Comparison of ENCODE assay signal across 30 cellular contexts in the genomic region with DNA sequence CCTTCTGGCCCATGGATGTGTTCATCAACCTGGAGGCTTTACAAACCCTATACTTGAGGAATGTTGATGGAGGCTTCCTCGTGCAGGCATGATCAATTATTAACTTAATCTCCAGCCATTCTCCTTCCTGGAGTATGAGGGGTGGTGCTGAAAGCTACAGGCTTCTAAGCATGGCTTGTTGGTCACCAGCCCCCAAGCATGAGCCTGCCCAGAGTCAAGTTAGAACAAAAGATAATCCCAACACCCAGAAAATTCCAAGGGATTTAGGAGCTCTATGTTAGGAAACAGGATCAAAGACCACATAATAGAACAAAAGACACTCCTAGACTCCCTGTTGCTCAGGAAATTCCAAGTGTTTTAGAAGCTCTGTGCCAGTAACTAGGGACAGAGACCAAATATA.
DNase-seq lines count a peak whose midpoint lies in the region; FAIRE-seq and TF ChIP-seq lines count a peak whose summit lies in the region.
"Had no signal": no experiment of that assay in that cellular context is flagged by ENCODE, and none has a peak within 500 bp of the region (broad histone marks: within the 10 kb centered on the region; RNA-seq: fewer than 3 reads in every experiment).

No MANE protein-coding gene starts in this region.

- H3K9ac ChIP-seq in neural progenitor cell: no peak overlapping the region
- H3K9ac ChIP-seq in kidney (ENCODE audit: low read length in 2 of 2): no peak overlapping the region
- H3K9ac ChIP-seq: GM23248 had no signal

- H3K27ac Mint-ChIP-seq in neural progenitor cell: peak overlapping the region; percentile 93
- no peak overlapping the region for H3K27ac Mint-ChIP-seq in activated CD4-positive, alpha-beta memory T cell treated with anti-CD3 and anti-CD28 coated beads, Interleukin-2, amount 10 ng/mL, durations not matched to agents 7 days and 5 days
- H3K27ac Mint-ChIP-seq: activated naive CD8-positive, alpha-beta T cell treated with anti-CD3 and anti-CD28 coated beads, Interleukin-2, amount 10 ng/mL, durations not matched to agents 7 days and 5 days had no signal

- H3K4me3 ChIP-seq in neural progenitor cell (peak overlapping the region; percentile 3), kidney (ENCODE audit: low read length in 2 of 2) (no peak overlapping the region)
- H3K4me3 ChIP-seq: GM12878, GM23248, K562, MG63, thoracic aorta had no signal

- H3K27ac ChIP-seq in neural progenitor cell (peak overlapping the region; percentile 58), kidney (ENCODE audit: low read depth in 2 of 2, low read length in 2 of 2) (no peak overlapping the region)
- H3K27ac ChIP-seq: C4-2B, GM23248, RWPE1, thoracic aorta had no signal

- peaks cover 15% of the 10 kb centered on the region for H3K36me3 ChIP-seq in neural progenitor cell
- H3K36me3 ChIP-seq in kidney (ENCODE audit: control insufficient read depth in 1 of 2, insufficient read depth in 2 of 2, low read length in 2 of 2): no peaks in the 10 kb centered on the region
- H3K36me3 ChIP-seq: MG63 had no signal

- TF ChIP-seq CTCF in neural progenitor cell (IDR thresholded peaks at IDR 0.05) (no peak), kidney (IDR thresholded peaks at IDR 0.05; ENCODE audit: borderline replicate concordance, extremely low read depth, insufficient read depth) (no peak)

- peaks cover 14% of the 10 kb centered on the region for H3F3A ChIP-seq in neural progenitor cell (ENCODE audit: low read depth)

- no peaks in the 10 kb centered on the region for H4K20me1 ChIP-seq in neural progenitor cell (ENCODE audit: low read depth)

- no peaks in the 10 kb centered on the region for H3K79me2 ChIP-seq in neural progenitor cell (ENCODE audit: low read depth)

- no peaks in the 10 kb centered on the region for H3K27me3 Mint-ChIP-seq in neural progenitor cell (ENCODE audit: insufficient read depth, low read depth)
- peaks cover 2% of the 10 kb centered on the region for H3K27me3 Mint-ChIP-seq in activated CD4-positive, alpha-beta memory T cell treated with anti-CD3 and anti-CD28 coated beads, Interleukin-2, amount 10 ng/mL, durations not matched to agents 7 days and 5 days
- H3K27me3 Mint-ChIP-seq: activated naive CD8-positive, alpha-beta T cell treated with anti-CD3 and anti-CD28 coated beads, Interleukin-2, amount 10 ng/mL, durations not matched to agents 7 days and 5 days had no signal

- no peak overlapping the region for H3K4me3 Mint-ChIP-seq in neural progenitor cell
- H3K4me3 Mint-ChIP-seq in activated CD4-positive, alpha-beta memory T cell treated with anti-CD3 and anti-CD28 coated beads, Interleukin-2, amount 10 ng/mL, durations not matched to agents 7 days and 5 days: no peak overlapping the region
- H3K4me3 Mint-ChIP-seq: activated naive CD8-positive, alpha-beta T cell treated with anti-CD3 and anti-CD28 coated beads, Interleukin-2, amount 10 ng/mL, durations not matched to agents 7 days and 5 days had no signal

- H2AFZ ChIP-seq in neural progenitor cell (replicated peaks): no peak overlapping the region
- H2AFZ ChIP-seq: GM23248 had no signal

- peaks cover 69% of the 10 kb centered on the region for H3K36me3 Mint-ChIP-seq in neural progenitor cell
- no peaks in the 10 kb centered on the region for H3K36me3 Mint-ChIP-seq in activated CD4-positive, alpha-beta memory T cell treated with anti-CD3 and anti-CD28 coated beads, Interleukin-2, amount 10 ng/mL, durations not matched to agents 7 days and 5 days (ENCODE audit: low read depth)
- H3K36me3 Mint-ChIP-seq: activated naive CD8-positive, alpha-beta T cell treated with anti-CD3 and anti-CD28 coated beads, Interleukin-2, amount 10 ng/mL, durations not matched to agents 7 days and 5 days had no signal

- POLR2A ChIA-PET in activated CD4-positive, alpha-beta memory T cell treated with anti-CD3 and anti-CD28 coated beads, Interleukin-2, amount 10 ng/mL, durations not matched to agents 7 days and 5 days (lab: Charles Lee): no interaction called here

- peak overlapping the region; percentile 73 for H3K4me2 ChIP-seq in neural progenitor cell

- CTCF ChIA-PET in activated CD4-positive, alpha-beta memory T cell treated with anti-CD3 and anti-CD28 coated beads, Interleukin-2, amount 10 ng/mL, durations not matched to agents 7 days and 5 days (lab: Charles Lee): no interaction called here

- intact Hi-C loops in kidney (cut with DNase I): no loop called here

- H3K9me3 Mint-ChIP-seq in neural progenitor cell: peaks cover 7% of the 10 kb centered on the region
- peaks cover 2% of the 10 kb centered on the region for H3K9me3 Mint-ChIP-seq in activated CD4-positive, alpha-beta memory T cell treated with anti-CD3 and anti-CD28 coated beads, Interleukin-2, amount 10 ng/mL, durations not matched to agents 7 days and 5 days
- H3K9me3 Mint-ChIP-seq: activated naive CD8-positive, alpha-beta T cell treated with anti-CD3 and anti-CD28 coated beads, Interleukin-2, amount 10 ng/mL, durations not matched to agents 7 days and 5 days had no signal

- H3K4me1 Mint-ChIP-seq in neural progenitor cell: peaks cover 20% of the 10 kb centered on the region
- no peaks in the 10 kb centered on the region for H3K4me1 Mint-ChIP-seq in activated CD4-positive, alpha-beta memory T cell treated with anti-CD3 and anti-CD28 coated beads, Interleukin-2, amount 10 ng/mL, durations not matched to agents 7 days and 5 days

- no peak for FAIRE-seq in kidney (lab: Jason Lieb, UNC)
- FAIRE-seq: astrocyte, GM12878, K562, TTC549, urothelium cell line had no signal

- H3K4me1 ChIP-seq in neural progenitor cell (peaks cover 28% of the 10 kb centered on the region), kidney (ENCODE audit: control insufficient read depth in 1 of 2, insufficient read depth in 1 of 2, low read depth in 1 of 2, low read length in 2 of 2) (no peaks in the 10 kb centered on the region)

- no peaks in the 10 kb centered on the region for H3K9me3 ChIP-seq in neural progenitor cell (ENCODE audit: low read depth)
- H3K9me3 ChIP-seq in kidney (ENCODE audit: control insufficient read depth in 1 of 2, low read length in 2 of 2): no peaks in the 10 kb centered on the region
- H3K9me3 ChIP-seq: MG63, thoracic aorta had no signal

- H3K27me3 ChIP-seq in neural progenitor cell: no peaks in the 10 kb centered on the region
- H3K27me3 ChIP-seq: MG63 had no signal

- DNase-seq in ELF-1 (ENCODE audit: low read depth, low spot score) (peak; percentile 77), NCI-H69 (lab: John Stamatoyannopoulos, UW) (peak; percentile 13), glomerular visceral epithelial cell (ENCODE audit: extremely low spot score) (peak; percentile 45), neural progenitor cell (ENCODE audit: low spot score) (peak; percentile 87), kidney (no peak), NK-92 (lab: John Stamatoyannopoulos, UW; ENCODE audit: unreplicated experiment) (no peak)
- DNase-seq in activated CD4-positive, alpha-beta memory T cell treated with anti-CD3 and anti-CD28 coated beads, Interleukin-2, amount 10 ng/mL, durations not matched to agents 7 days and 5 days: no peak
- no peak for DNase-seq in stimulated activated naive CD4-positive, alpha-beta T cell treated with Interleukin-2 at 50 U/mL for 16 hours (lab: John Stamatoyannopoulos, UW)
- DNase-seq: activated CD4-positive, alpha-beta T cell treated with anti-CD3 and anti-CD28 coated beads for 1 hour; activated CD8-positive, alpha-beta memory T cell treated with anti-CD3 and anti-CD28 coated beads for 24 hours; activated effector memory CD4-positive, alpha-beta T cell treated with anti-CD3 and anti-CD28 coated beads, Interleukin-2, amount 50 U/mL, for 16 hours; activated naive CD8-positive, alpha-beta T cell treated with anti-CD3 and anti-CD28 coated beads, Interleukin-2, amount 10 ng/mL, durations not matched to agents 7 days and 5 days; caudate nucleus; glutamatergic neuron; GM23248; left colon; MG63; NCI-H1417; NCI-H2081 treated with DMSO at 0.1 percent for 48 hours; NCI-H226; NCI-H748 treated with DMSO at 0.1 percent for 48 hours; stimulated activated naive CD8-positive, alpha-beta T cell treated with anti-CD3 and anti-CD28 coated beads, Interleukin-15, Interleukin-2, amounts not matched to agents 100 U/mL and 50 U/mL, for 24 hours had no signal

Comparison
In these comparisons a context has a peak if more than half of its experiments do, and no peak if none do; other contexts are left out.
1. DNase-seq: peak in ELF-1 (single experiment), NCI-H69 (single experiment), glomerular visceral epithelial cell (single experiment) and neural progenitor cell (single experiment); none in activated CD4-positive, alpha-beta memory T cell treated with anti-CD3 and anti-CD28 coated beads, Interleukin-2, amount 10 ng/mL, durations not matched to agents 7 days and 5 days (single experiment), kidney (single experiment), NK-92 (single experiment) and stimulated activated naive CD4-positive, alpha-beta T cell treated with Interleukin-2 at 50 U/mL for 16 hours (single experiment).